Comparison of ENCODE assay signal across 1 cellular context in the genomic region with DNA sequence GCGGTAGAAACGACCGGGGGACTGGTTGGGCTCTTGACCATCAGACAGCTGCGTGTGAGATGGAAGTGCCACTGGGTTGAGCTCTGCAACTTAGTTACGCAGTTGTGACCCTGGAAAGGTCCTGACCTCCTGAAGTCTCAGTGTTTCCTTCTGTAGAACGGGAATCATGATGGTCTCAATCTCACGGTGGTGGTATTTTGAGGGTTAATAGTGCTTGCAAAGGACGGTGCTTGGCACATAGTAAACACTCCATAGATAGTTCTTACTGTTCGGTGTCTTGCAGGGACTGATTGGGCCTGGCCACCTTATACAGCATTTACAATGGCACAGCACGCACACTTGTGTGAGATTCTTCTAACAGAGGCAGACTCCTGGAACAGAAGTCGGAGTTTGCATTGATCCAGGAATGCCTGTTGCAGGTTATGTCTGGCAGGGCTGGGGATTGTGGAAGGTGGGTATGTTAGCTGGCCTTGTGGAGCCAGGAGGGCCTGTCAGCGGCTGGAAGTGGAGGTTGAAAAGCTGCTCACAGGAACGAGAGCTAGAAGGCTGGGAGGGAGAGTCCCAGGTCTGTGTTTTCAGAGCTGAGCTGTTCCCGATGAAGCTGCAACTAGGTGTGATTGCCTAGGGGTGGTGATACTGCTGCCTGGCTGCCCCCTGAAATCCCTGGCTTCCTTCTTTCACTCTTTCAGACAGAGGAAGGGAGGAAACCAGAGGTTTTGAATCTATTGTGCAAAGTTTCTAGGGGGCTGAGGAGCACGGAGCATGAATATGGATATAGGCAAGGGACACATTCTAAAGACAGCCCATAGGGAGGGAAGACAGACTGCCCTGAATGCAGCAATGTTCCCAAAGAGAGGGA.
A peak's percentile ranks its signal among the peaks of the same experiment; 100 is the strongest.
TF ChIP-seq lines count a peak whose summit lies in the region.

No MANE protein-coding gene starts in this region.

TF ChIP-seq in IMR-90, 13 proteins besides CTCF, POLR2A, EP300 and RAD21:
- TF ChIP-seq RCOR1 (IDR thresholded peaks at IDR 0.05; ENCODE audit: insufficient replicate concordance, low read length) (peak; percentile 38), CEBPB (IDR thresholded peaks at IDR 0.05; ENCODE audit: low read depth, low read length) (no peak)
- TF ChIP-seq, protein P1, sequence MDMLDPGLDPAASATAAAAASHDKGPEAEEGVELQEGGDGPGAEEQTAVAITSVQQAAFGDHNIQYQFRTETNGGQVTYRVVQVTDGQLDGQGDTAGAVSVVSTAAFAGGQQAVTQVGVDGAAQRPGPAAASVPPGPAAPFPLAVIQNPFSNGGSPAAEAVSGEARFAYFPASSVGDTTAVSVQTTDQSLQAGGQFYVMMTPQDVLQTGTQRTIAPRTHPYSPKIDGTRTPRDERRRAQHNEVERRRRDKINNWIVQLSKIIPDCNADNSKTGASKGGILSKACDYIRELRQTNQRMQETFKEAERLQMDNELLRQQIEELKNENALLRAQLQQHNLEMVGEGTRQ (IDR thresholded peaks at IDR 0.05; ENCODE audit: low read depth, low read length) = no peak
